1 cellular context compared by ENCODE assay signal in genomic region chr3:16430717-16431630, GRCh38.
TF ChIP-seq lines count a peak whose summit lies in the region.

No MANE protein-coding gene starts in this region.

TF ChIP-seq in GM12878, 131 proteins besides CTCF, POLR2A, EP300 and RAD21 (continued from another document and continues in another):
- TF ChIP-seq CUX1 (IDR thresholded peaks at IDR 0.05; ENCODE audit: insufficient replicate concordance, low read depth, low read length) (peak; percentile 88), POLR2AphosphoS2 (IDR thresholded peaks at IDR 0.05; ENCODE audit: low read depth, low read length) (0 out of 2 replicates have a peak, but pooled peaks have one; percentile 29), ZBTB33 (IDR thresholded peaks at IDR 0.05) (peak; percentile 19; the same call in 1 of the 2 replicates), BHLHE40 (IDR thresholded peaks at IDR 0.05; ENCODE audit: borderline replicate concordance in 1 of 2, low read depth in 2 of 2, low read length in 1 of 2) (peak in 1 of 2 experiments; percentile 61; a peak in 2 of 4 replicates), RFX5 (IDR thresholded peaks at IDR 0.05; ENCODE audit: low read depth, low read length) (no peak), SREBF1 (IDR thresholded peaks at IDR 0.05; ENCODE audit: low read length) (no peak), SPI1 (IDR thresholded peaks at IDR 0.05; ENCODE audit: borderline replicate concordance, insufficient read depth, low read depth, low read length) (0 out of 2 replicates have a peak, but pooled peaks have one; percentile 23), SKIL (IDR thresholded peaks at IDR 0.05; ENCODE audit: low read depth, poor library complexity, severe bottlenecking) (peak; percentile 31), ZNF207 (IDR thresholded peaks at IDR 0.05; ENCODE audit: borderline replicate concordance) (no peak), NBN (IDR thresholded peaks at IDR 0.05) (0 out of 2 replicates have a peak, but pooled peaks have one; percentile 62), SIN3A (IDR thresholded peaks at IDR 0.05; ENCODE audit: low read depth, low read length) (0 out of 2 replicates have a peak, but pooled peaks have one; percentile 44), TCF12 (IDR thresholded peaks at IDR 0.05; ENCODE audit: low read depth, low read length) (peak; percentile 85; the same call in 1 of the 2 replicates), ZNF384 (IDR thresholded peaks at IDR 0.05; ENCODE audit: borderline replicate concordance, low read depth, low read length) (peak; percentile 94), RAD51 (IDR thresholded peaks at IDR 0.05) (no peak), CHD2 (IDR thresholded peaks at IDR 0.05; ENCODE audit: borderline replicate concordance, low read depth, low read length) (peak; percentile 80; the same call in 1 of the 2 replicates), ZNF24 (IDR thresholded peaks at IDR 0.05) (peak; percentile 69), ZNF687 (IDR thresholded peaks at IDR 0.05) (peak; percentile 91), GATAD2B (conservative IDR thresholded peaks at IDR 0.05; ENCODE audit: low read depth) (peak; percentile 62; the same call in 1 of the 2 replicates), SMC3 (IDR thresholded peaks at IDR 0.05; ENCODE audit: borderline replicate concordance, low read length) (peak; percentile 10; the same call in 1 of the 2 replicates), IKZF2 (IDR thresholded peaks at IDR 0.05) (peak; percentile 5 to 38; a peak in 2 of 4 replicates), ZBTB4 (CRISPR knock-in tag; IDR thresholded peaks at IDR 0.05) (no peak), PAX5 (IDR thresholded peaks at IDR 0.05; ENCODE audit: borderline replicate concordance, low read depth, low read length) (0 out of 2 replicates have a peak, but pooled peaks have one; percentile 56), CBX5 (IDR thresholded peaks at IDR 0.05; ENCODE audit: low read depth) (no peak), ZNF592 (IDR thresholded peaks at IDR 0.05) (0 out of 2 replicates have a peak, but pooled peaks have one; percentile 20), RB1 (IDR thresholded peaks at IDR 0.05; ENCODE audit: borderline replicate concordance) (peak; percentile 83; the same call in 1 of the 2 replicates), NKRF (conservative IDR thresholded peaks at IDR 0.05) (no peak), ATF7 (IDR thresholded peaks at IDR 0.05; ENCODE audit: low read depth) (peak; percentile 60; the same call in 1 of the 2 replicates), ESRRA (IDR thresholded peaks at IDR 0.05; ENCODE audit: low read length) (no peak), LARP7 (IDR thresholded peaks at IDR 0.05) (peak; percentile 48; the same call in 1 of the 2 replicates), BACH1 (IDR thresholded peaks at IDR 0.05; ENCODE audit: borderline replicate concordance) (peak; percentile 32; the same call in 1 of the 2 replicates), NR2F1 (conservative IDR thresholded peaks at IDR 0.05) (0 out of 2 replicates have a peak, but pooled peaks have one; percentile 25), BCL11A (IDR thresholded peaks at IDR 0.05; ENCODE audit: low read depth, low read length) (peak; percentile 61)
